27 cellular contexts compared by ENCODE assay signal in genomic region chr1:17188889-17189631, GRCh38. TPM values are rescaled to one million over a fixed set of nuclear protein-coding genes. Genes with fewer than 3 reads are reported as not detected.
DNase-seq lines count a peak whose midpoint lies in the region; TF ChIP-seq lines count a peak whose summit lies in the region.
"Had no signal": no experiment of that assay in that cellular context is flagged by ENCODE, and none has a peak within 500 bp of the region (broad histone marks: within the 10 kb centered on the region; RNA-seq: fewer than 3 reads in every experiment).

No MANE protein-coding gene starts in this region.

- intact Hi-C loops in posterior vena cava (cut with DNase I) = no loop called here

- peaks cover 3% of the 10 kb centered on the region for H3K27me3 ChIP-seq in AG04450 (ENCODE audit: control insufficient read depth, insufficient read depth, low read length)
- H3K27me3 ChIP-seq: neural progenitor cell, right lobe of liver, testis had no signal

- no peak overlapping the region for H3K4me3 ChIP-seq in AG04450 (ENCODE audit: low read depth, low read length)
- H3K4me3 ChIP-seq: heart left ventricle, neural progenitor cell, right lobe of liver, testis had no signal

- DNase-seq in AG04450 (ENCODE audit: low read depth, low spot score) = no peak
- no peak for DNase-seq in RWPE1 (ENCODE audit: low spot score)
- DNase-seq in epithelial cell of prostate (ENCODE audit: low read depth, low spot score) = no peak
- DNase-seq in posterior vena cava (ENCODE audit: low spot score) = peak; percentile 12
- no peak for DNase-seq in caudate nucleus (lab: John Stamatoyannopoulos, UW)
- DNase-seq in SIG-M5 treated with dmso at 0.1 percent for 504 hours (lab: John Stamatoyannopoulos, UW; ENCODE audit: unreplicated experiment) = no peak
- DNase-seq in CD1c-positive myeloid dendritic cell (ENCODE audit: extremely low spot score) = no peak
- DNase-seq in NCI-H1436 (lab: John Stamatoyannopoulos, UW) = no peak
- DNase-seq: activated CD4-positive, alpha-beta T cell treated with anti-CD3 and anti-CD28 coated beads for 4 hours; activated effector memory CD4-positive, alpha-beta T cell treated with Interleukin-2 at 50 U/mL for 16 hours; activated naive CD8-positive, alpha-beta T cell treated with anti-CD3 and anti-CD28 coated beads, Interleukin-2, amount 50 U/mL, for 24 hours; activated T-cell treated with anti-CD3 and anti-CD28 coated beads for 4 hours; cerebellar nuclear complex; DMS53; heart left ventricle; KG1; NCI-H1417 treated with DMSO at 0.1 percent for 48 hours; NCI-H774; stimulated activated CD4-positive, alpha-beta T cell treated with anti-CD3 and anti-CD28 coated beads, Interleukin-15, amount 100 ng/mL, for 24 hours; stimulated activated naive CD4-positive, alpha-beta T cell treated with Interleukin-2 at 50 U/mL for 16 hours; testis had no signal

- POLR2A ChIA-PET in AG04450 (lab: Yijun Ruan, JAX) = interaction anchor here (0.7 to 1.7 kb wide), 3 partner anchors 18 to 47 kb away, joined by 3 to 4 read pairs (median 3); no protein-coding TSS in a partner anchor
- POLR2A ChIA-PET in RWPE1 (lab: Yijun Ruan, JAX; ENCODE audit: low non-redundant PET) = no interaction called here

- H3K9me3 ChIP-seq in AG04450 (ENCODE audit: control insufficient read depth, insufficient read depth, low read length) = no peaks in the 10 kb centered on the region; the same call in 1 of the 2 replicates
- H3K9me3 ChIP-seq: right lobe of liver, testis had no signal

- CTCF ChIA-PET in AG04450 (lab: Charles Lee) = interaction anchor here (0.8 kb wide), 1 partner anchor 64 kb away, joined by 4 read pairs; no protein-coding TSS in a partner anchor
- CTCF ChIA-PET in RWPE1 (lab: Yijun Ruan, JAX) = no interaction called here

- TF ChIP-seq CTCF in AG04450 (IDR thresholded peaks at IDR 0.05; ENCODE audit: low read depth, low read length) (no peak), RWPE1 (conservative IDR thresholded peaks at IDR 0.05; ENCODE audit: low read depth) (no peak)

- H3K27ac ChIP-seq in AG04450 (ENCODE audit: low read depth, low read length) (peak overlapping the region; percentile 95), RWPE1 (peak overlapping the region; percentile 97), epithelial cell of prostate (peak overlapping the region; percentile 100), caudate nucleus (ENCODE audit: low read depth, low read length) (no peak overlapping the region)
- H3K27ac ChIP-seq: heart left ventricle, neural progenitor cell, right lobe of liver, testis, VCaP had no signal

RNA-seq across cellular contexts. Expression of gene PADI1, which starts 15.9 kb away (rescaled TPM):
- not detected in 2 replicates for polyA plus RNA-seq in AG04450 (2011; rRNA removed)
- 0.09 TPM in 1 of 2 replicates, not detected in the other for polyA minus RNA-seq in AG04450 (2011; rRNA and poly(A)+ RNA removed)
- total RNA-seq in posterior vena cava = not detected
- total RNA-seq: G401, heart left ventricle, progenitor cell of endocrine pancreas had no signal

RNA-seq across cellular contexts. Expression of gene PADI3, which starts 59.8 kb away (rescaled TPM):
- polyA plus RNA-seq in AG04450 (2011; rRNA removed) = 0.05 TPM in 1 of 2 replicates, not detected in the other
- polyA minus RNA-seq in AG04450 (2011; rRNA and poly(A)+ RNA removed) = 0.05 and 0.09 TPM in 2 replicates
- not detected for total RNA-seq in posterior vena cava
- total RNA-seq: heart left ventricle, progenitor cell of endocrine pancreas, right lobe of liver had no signal
- polyA plus RNA-seq: BJ, heart left ventricle had no signal
